Comparison of ENCODE assay signal across 8 cellular contexts in genomic region chr2:207505180-207505579, GRCh38. TPM values are rescaled to one million over a fixed set of nuclear protein-coding genes. Genes with fewer than 3 reads are reported as not detected.
DNase-seq lines count a peak whose midpoint lies in the region; ATAC-seq, FAIRE-seq and TF ChIP-seq lines count a peak whose summit lies in the region.

No MANE protein-coding gene starts in this region.

- H3K9me3 Mint-ChIP-seq in brain: no peaks in the 10 kb centered on the region
- H3K9me3 Mint-ChIP-seq in natural killer cell treated with Interleukin-12 subunit alpha and Interleukin-12 subunit beta and Interleukin-15 and Interleukin-18, amount 100 ng/mL, for 72 hours: no peaks in the 10 kb centered on the region

- DNase-seq in GM12891 (ENCODE audit: insufficient read length, low spot score) (no peak), mesenteric fat pad (ENCODE audit: low spot score) (no peak), pons (ENCODE audit: low spot score) (no peak)
- DNase-seq in natural killer cell treated with Interleukin-12 subunit alpha and Interleukin-12 subunit beta and Interleukin-15 and Interleukin-18, amount 100 ng/mL, for 72 hours (ENCODE audit: low spot score): no peak
- no peak for DNase-seq in activated CD8-positive, alpha-beta memory T cell treated with anti-CD3 and anti-CD28 coated beads, Interleukin-2, amount 50 U/mL, for 48 hours

- TF ChIP-seq CTCF in brain (conservative IDR thresholded peaks at IDR 0.05): no peak

- H3K27me3 Mint-ChIP-seq in brain: peaks cover 3% of the 10 kb centered on the region
- H3K27me3 Mint-ChIP-seq in natural killer cell treated with Interleukin-12 subunit alpha and Interleukin-12 subunit beta and Interleukin-15 and Interleukin-18, amount 100 ng/mL, for 72 hours: peaks cover 7 to 10% of the 10 kb centered on the region in 2 donors

- ATAC-seq in HG03045 (IDR thresholded peaks at IDR 0.05; ENCODE audit: unreplicated experiment) (peak; percentile 45), GM19395 (IDR thresholded peaks at IDR 0.05; ENCODE audit: unreplicated experiment) (no peak)
- ATAC-seq in natural killer cell treated with Interleukin-12 subunit alpha and Interleukin-12 subunit beta and Interleukin-15 and Interleukin-18, amount 100 ng/mL, for 72 hours: no peak

- FAIRE-seq in GM12891 (lab: Jason Lieb, UNC): peak; percentile 13

- no peaks in the 10 kb centered on the region for H3K36me3 Mint-ChIP-seq in brain
- no peaks in the 10 kb centered on the region for H3K36me3 Mint-ChIP-seq in natural killer cell treated with Interleukin-12 subunit alpha and Interleukin-12 subunit beta and Interleukin-15 and Interleukin-18, amount 100 ng/mL, for 72 hours

- no peak for TF ChIP-seq POLR2A in GM12891 (IDR thresholded peaks at IDR 0.05; ENCODE audit: low read depth, low read length)

- H3K4me3 Mint-ChIP-seq in brain: peak overlapping the region; percentile 24 to 73 (median 67)
- H3K4me3 Mint-ChIP-seq in natural killer cell treated with Interleukin-12 subunit alpha and Interleukin-12 subunit beta and Interleukin-15 and Interleukin-18, amount 100 ng/mL, for 72 hours: peak overlapping the region; percentile 70

- peaks cover 41% of the 10 kb centered on the region for H3K4me1 Mint-ChIP-seq in brain
- peaks cover 53 to 57% of the 10 kb centered on the region in 2 donors for H3K4me1 Mint-ChIP-seq in natural killer cell treated with Interleukin-12 subunit alpha and Interleukin-12 subunit beta and Interleukin-15 and Interleukin-18, amount 100 ng/mL, for 72 hours (ENCODE audit: low read depth in 2 of 2)

- H3K27ac Mint-ChIP-seq in brain: peak overlapping the region; percentile 48 to 94 (median 85)
- peak overlapping the region; percentile 48 to 87 for H3K27ac Mint-ChIP-seq in natural killer cell treated with Interleukin-12 subunit alpha and Interleukin-12 subunit beta and Interleukin-15 and Interleukin-18, amount 100 ng/mL, for 72 hours

TF ChIP-seq in GM12891, 5 proteins besides CTCF, POLR2A, EP300 and RAD21:
- TF ChIP-seq SPI1 (IDR thresholded peaks at IDR 0.05; ENCODE audit: low read depth, low read length): peak; percentile 53
- TF ChIP-seq PAX5 (IDR thresholded peaks at IDR 0.05; ENCODE audit: insufficient read depth, low read length, severe bottlenecking): no peak
TF ChIP-seq in GM12891: peak in this region for 1.

RNA-seq across cellular contexts. Expression of gene CREB1, which starts 24.6 kb away (rescaled TPM):
- polyA plus RNA-seq in GM12891 (2012; ENCODE audit: low read depth, missing spikeins): 24.4 TPM
- 16.0 TPM for polyA plus RNA-seq in brain (ENCODE audit: insufficient read depth, low read depth, low replicate concordance)
- 100 to 1,000 TPM in 1 of 2 donors, 10 to 100 TPM in 1; 96.8 to 125 TPM for total RNA-seq in natural killer cell treated with Interleukin-12 subunit alpha and Interleukin-12 subunit beta and Interleukin-15 and Interleukin-18, amount 100 ng/mL, for 72 hours
- 76.8 TPM for total RNA-seq in mesenteric fat pad
